Comparison of ENCODE assay signal across 2 cellular contexts in genomic region chr9:16824545-16825041, GRCh38.
TF ChIP-seq lines count a peak whose summit lies in the region.

No MANE protein-coding gene starts in this region.

TF ChIP-seq in GM23338, 12 proteins besides CTCF, POLR2A, EP300 and RAD21:
- TF ChIP-seq ZNF331 (CRISPR knock-in tag; IDR thresholded peaks at IDR 0.05; ENCODE audit: low read depth) (no peak), POLR2AphosphoS5 (IDR thresholded peaks at IDR 0.05; ENCODE audit: low read depth) (no peak), ZNF462 (CRISPR knock-in tag; IDR thresholded peaks at IDR 0.05) (no peak), JUNB (IDR thresholded peaks at IDR 0.05; ENCODE audit: unreplicated experiment) (no peak), EZH2phosphoT487 (IDR thresholded peaks at IDR 0.05; ENCODE audit: unreplicated experiment) (no peak)
- TF ChIP-seq, protein P1, sequence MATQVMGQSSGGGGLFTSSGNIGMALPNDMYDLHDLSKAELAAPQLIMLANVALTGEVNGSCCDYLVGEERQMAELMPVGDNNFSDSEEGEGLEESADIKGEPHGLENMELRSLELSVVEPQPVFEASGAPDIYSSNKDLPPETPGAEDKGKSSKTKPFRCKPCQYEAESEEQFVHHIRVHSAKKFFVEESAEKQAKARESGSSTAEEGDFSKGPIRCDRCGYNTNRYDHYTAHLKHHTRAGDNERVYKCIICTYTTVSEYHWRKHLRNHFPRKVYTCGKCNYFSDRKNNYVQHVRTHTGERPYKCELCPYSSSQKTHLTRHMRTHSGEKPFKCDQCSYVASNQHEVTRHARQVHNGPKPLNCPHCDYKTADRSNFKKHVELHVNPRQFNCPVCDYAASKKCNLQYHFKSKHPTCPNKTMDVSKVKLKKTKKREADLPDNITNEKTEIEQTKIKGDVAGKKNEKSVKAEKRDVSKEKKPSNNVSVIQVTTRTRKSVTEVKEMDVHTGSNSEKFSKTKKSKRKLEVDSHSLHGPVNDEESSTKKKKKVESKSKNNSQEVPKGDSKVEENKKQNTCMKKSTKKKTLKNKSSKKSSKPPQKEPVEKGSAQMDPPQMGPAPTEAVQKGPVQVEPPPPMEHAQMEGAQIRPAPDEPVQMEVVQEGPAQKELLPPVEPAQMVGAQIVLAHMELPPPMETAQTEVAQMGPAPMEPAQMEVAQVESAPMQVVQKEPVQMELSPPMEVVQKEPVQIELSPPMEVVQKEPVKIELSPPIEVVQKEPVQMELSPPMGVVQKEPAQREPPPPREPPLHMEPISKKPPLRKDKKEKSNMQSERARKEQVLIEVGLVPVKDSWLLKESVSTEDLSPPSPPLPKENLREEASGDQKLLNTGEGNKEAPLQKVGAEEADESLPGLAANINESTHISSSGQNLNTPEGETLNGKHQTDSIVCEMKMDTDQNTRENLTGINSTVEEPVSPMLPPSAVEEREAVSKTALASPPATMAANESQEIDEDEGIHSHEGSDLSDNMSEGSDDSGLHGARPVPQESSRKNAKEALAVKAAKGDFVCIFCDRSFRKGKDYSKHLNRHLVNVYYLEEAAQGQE (IDR thresholded peaks at IDR 0.05; ENCODE audit: unreplicated experiment): no peak

TF ChIP-seq in H1, 55 proteins besides CTCF, POLR2A, EP300 and RAD21:
- TF ChIP-seq CHD1 (IDR thresholded peaks at IDR 0.05; ENCODE audit: low read depth, low read length) (no peak), SIN3A (conservative IDR thresholded peaks at IDR 0.05 in 1 of 2, IDR thresholded peaks at IDR 0.05 in 1 of 2; ENCODE audit: low read depth in 1 of 2, low read length in 2 of 2) (no peak)
